7 cellular contexts compared by ENCODE assay signal in the genomic region with DNA sequence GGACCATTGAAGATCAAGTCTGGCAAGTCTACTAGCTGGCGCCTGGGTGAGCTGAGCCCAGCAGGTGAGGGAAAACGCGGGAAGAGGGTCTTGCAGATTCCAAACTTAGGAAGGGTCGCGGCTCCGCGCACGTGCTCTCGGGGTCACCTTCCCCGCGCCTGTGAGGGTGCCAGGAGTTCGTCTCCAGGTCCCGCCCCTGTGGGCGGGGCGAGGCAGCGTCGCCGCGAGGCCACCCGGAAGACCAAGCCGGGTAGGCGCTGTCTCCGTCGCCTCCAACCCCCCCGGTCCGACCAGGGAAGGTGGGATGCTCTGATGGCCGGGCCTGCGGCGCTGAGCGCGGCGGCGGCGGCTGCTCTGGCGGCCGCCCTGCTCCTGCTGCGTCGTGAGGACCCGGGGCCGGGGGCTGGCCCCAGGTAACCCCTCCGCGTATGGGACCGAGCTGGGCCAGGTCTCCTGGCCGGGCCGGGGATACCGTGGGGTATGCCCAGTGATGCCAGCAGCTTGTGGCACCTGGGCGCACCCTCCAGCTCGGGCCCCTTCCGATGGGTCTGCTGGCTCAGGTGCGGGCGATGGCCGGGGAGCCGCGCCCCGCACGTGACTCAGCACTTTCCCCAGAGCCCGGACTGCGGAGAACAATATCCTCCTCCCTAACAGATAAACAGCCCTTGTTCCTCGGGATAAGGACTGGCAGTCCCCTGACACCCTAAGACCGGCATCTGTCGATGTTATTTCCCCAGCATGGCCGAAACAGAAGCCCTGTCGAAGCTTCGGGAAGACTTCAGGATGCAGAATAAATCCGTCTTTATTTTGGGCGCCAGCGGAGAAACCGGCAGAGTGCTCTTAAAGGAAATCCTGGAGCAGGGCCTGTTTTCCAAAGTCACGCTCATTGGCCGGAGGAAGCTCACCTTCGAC. TPM values are rescaled to one million over a fixed set of nuclear protein-coding genes. Genes with fewer than 3 reads are reported as not detected.
DNase-seq lines count a peak whose midpoint lies in the region; ATAC-seq lines count a peak whose summit lies in the region.

A gene (plus strand): TSS at position 215 of the 912 bp plus-strand sequence. CDS start 524 bp downstream, at position 739.

- H3K36me3 ChIP-seq in endocrine pancreas (ENCODE audit: control insufficient read depth, insufficient read depth, low read length) = no peaks in the 10 kb centered on the region

- H3K4me3 ChIP-seq in endocrine pancreas (ENCODE audit: control insufficient read depth, insufficient read depth, low read length) = peak within 1 kb of the TSS; percentile 71

- H3K4me1 ChIP-seq in endocrine pancreas (ENCODE audit: control insufficient read depth, insufficient read depth, low read length) = peaks cover 8% of the 10 kb centered on the region

- ATAC-seq in GM18519 (IDR thresholded peaks at IDR 0.05; ENCODE audit: low FRiP score, unreplicated experiment) = peak; percentile 96
- peak; percentile 90 for ATAC-seq in HG02840 (IDR thresholded peaks at IDR 0.05; ENCODE audit: low FRiP score, unreplicated experiment)

- peak within 1 kb of the TSS; percentile 63 for H3K9ac ChIP-seq in endocrine pancreas (ENCODE audit: control insufficient read depth, insufficient read depth, low read length)

- H3K9me3 ChIP-seq in endocrine pancreas (ENCODE audit: control insufficient read depth, low read length) = no peaks in the 10 kb centered on the region

- H3K27me3 ChIP-seq in endocrine pancreas (ENCODE audit: control insufficient read depth, insufficient read depth, low read length) = no peaks in the 10 kb centered on the region

- DNase-seq in NCI-H2196 (lab: John Stamatoyannopoulos, UW; ENCODE audit: unreplicated experiment) (peak; percentile 74), mesenteric fat pad (ENCODE audit: low spot score) (peak; percentile 93)
- peak; percentile 51 to 60 for DNase-seq in activated CD8-positive, alpha-beta memory T cell treated with anti-CD3 and anti-CD28 coated beads for 4 hours (ENCODE audit: low read depth in 2 of 2)
- peak; percentile 41 for DNase-seq in stimulated activated CD8-positive, alpha-beta memory T cell treated with anti-CD3 and anti-CD28 coated beads, Interleukin-15, amount 100 ng/mL, for 1 hour (ENCODE audit: low read depth)

RNA-seq across cellular contexts. Expression of the gene that starts here (rescaled TPM):
- 38.9 TPM for total RNA-seq in mesenteric fat pad

Comparison
In these comparisons a context has a peak if more than half of its experiments do, and no peak if none do; other contexts are left out.
1. Peak in every context shown above with its lines: DNase-seq, ATAC-seq and H3K4me3 ChIP-seq.
2. DNase-seq: peak in every context shown above with its lines; median percentile 93 in mesenteric fat pad; 74 in NCI-H2196; 56 in activated CD8-positive, alpha-beta memory T cell treated with anti-CD3 and anti-CD28 coated beads for 4 hours; 41 in stimulated activated CD8-positive, alpha-beta memory T cell treated with anti-CD3 and anti-CD28 coated beads, Interleukin-15, amount 100 ng/mL, for 1 hour.